In the genomic region with DNA sequence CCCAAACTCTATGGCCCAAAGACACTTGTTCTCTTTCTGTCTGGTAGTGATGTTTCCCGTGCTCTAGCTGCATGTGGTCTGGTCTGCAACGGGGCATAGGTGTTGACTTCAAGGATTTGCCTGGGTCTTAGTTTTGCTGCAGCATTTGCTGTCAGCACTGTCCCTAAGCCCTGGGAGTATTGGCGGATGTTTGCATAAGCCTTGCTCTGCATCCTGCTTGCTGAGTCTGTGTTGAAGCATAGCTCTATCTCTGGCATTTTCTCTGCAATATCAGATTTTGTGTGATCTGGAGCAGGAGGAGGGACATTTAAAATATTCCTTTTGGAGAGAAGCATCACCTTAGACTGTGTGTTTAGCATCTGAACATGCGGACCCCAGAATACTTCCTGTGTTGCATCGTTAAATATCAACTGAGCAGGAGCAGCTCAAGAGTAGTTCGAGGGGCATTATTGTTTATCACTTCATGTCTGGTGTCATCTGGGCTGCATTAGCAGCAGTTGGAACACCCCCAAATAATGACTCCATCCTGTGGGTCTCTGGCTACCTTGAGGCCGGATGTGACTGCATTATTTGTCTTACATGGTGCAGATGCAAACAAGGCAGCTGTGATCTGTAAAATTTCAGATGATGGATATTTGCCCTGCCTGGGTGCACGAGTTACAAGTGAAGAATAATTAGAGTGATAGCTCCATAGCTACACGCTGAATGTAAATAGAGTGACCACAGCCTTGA, we compare ENCODE assay signal across 15 cellular contexts.
DNase-seq lines count a peak whose midpoint lies in the region; ATAC-seq and TF ChIP-seq lines count a peak whose summit lies in the region.
"Had no signal": no experiment of that assay in that cellular context is flagged by ENCODE, and none has a peak within 500 bp of the region (broad histone marks: within the 10 kb centered on the region; RNA-seq: fewer than 3 reads in every experiment).

No MANE protein-coding gene starts in this region.

- H3K4me3 ChIP-seq in DND-41 (ENCODE audit: low read depth in 1 of 2, low read length in 2 of 2) (no peak overlapping the region), GM23338 (no peak overlapping the region), mesenchymal stem cell (ENCODE audit: insufficient read depth in 1 of 2, low read depth in 1 of 2, low read length in 2 of 2) (no peak overlapping the region), PC-9 (no peak overlapping the region)
- H3K4me3 ChIP-seq: thoracic aorta had no signal

- DNase-seq in DND-41 (peak; percentile 39), GM23338 (ENCODE audit: low spot score) (no peak), mesenchymal stem cell (no peak), PC-9 (no peak)
- DNase-seq in activated T-cell treated with anti-CD3 and anti-CD28 coated beads, Interleukin-2, amount 50 U/mL, for 48 hours: no peak
- DNase-seq: activated naive CD4-positive, alpha-beta T cell treated with anti-CD3 and anti-CD28 coated beads, Interleukin-2, amount 50 U/mL, for 16 hours; Caco-2; caudate nucleus; MV-4-11; RPMI8226; T1000 had no signal

- no TSS peak for BruUV-seq in PC-9 (replicated peaks; lab: Mats Ljungman, UMichigan)

- no peak overlapping the region for H3K14ac ChIP-seq in mesenchymal stem cell (ENCODE audit: low read length in 2 of 2)

- H2BK15ac ChIP-seq in mesenchymal stem cell (ENCODE audit: low read depth, poor library complexity, severe bottlenecking): no peak overlapping the region

- no peaks in the 10 kb centered on the region for H3K79me1 ChIP-seq in mesenchymal stem cell (replicated peaks; ENCODE audit: low read length, poor library complexity, severe bottlenecking)

- ATAC-seq in DND-41 (ENCODE audit: insufficient read depth, low read depth) (peak; percentile 41), GM23338 (peak; percentile 41; the same call in 2 of the 3 replicates), GM19324 (IDR thresholded peaks at IDR 0.05; ENCODE audit: low FRiP score, unreplicated experiment) (no peak)

- no peak overlapping the region for H3K23ac ChIP-seq in mesenchymal stem cell (ENCODE audit: low read length in 2 of 2)

- H2BK120ac ChIP-seq in mesenchymal stem cell (ENCODE audit: low read depth, low read length): no peak overlapping the region

- H3K27me3 ChIP-seq in DND-41 (ENCODE audit: insufficient read depth, low read length, poor library complexity): no peaks in the 10 kb centered on the region
- H3K27me3 ChIP-seq in GM23338 (ENCODE audit: insufficient read depth): no peaks in the 10 kb centered on the region
- H3K27me3 ChIP-seq in mesenchymal stem cell (ENCODE audit: control insufficient read depth in 1 of 2, insufficient read depth in 1 of 2, low read length in 2 of 2): no peaks in the 10 kb centered on the region
- no peaks in the 10 kb centered on the region for H3K27me3 ChIP-seq in PC-9 (ENCODE audit: insufficient read depth, low read depth)

- no peaks in the 10 kb centered on the region for H3K9me3 ChIP-seq in DND-41 (ENCODE audit: insufficient read depth, low read length, severe bottlenecking)
- no peaks in the 10 kb centered on the region for H3K9me3 ChIP-seq in mesenchymal stem cell (ENCODE audit: control insufficient read depth, low read length)
- no peaks in the 10 kb centered on the region for H3K9me3 ChIP-seq in PC-9 (ENCODE audit: insufficient read depth, low read depth)
- H3K9me3 ChIP-seq: Caco-2, thoracic aorta had no signal

- H3K4me1 ChIP-seq in DND-41 (ENCODE audit: insufficient read depth, low read length) (peaks cover 41% of the 10 kb centered on the region), GM23338 (ENCODE audit: insufficient read depth) (peaks cover 8% of the 10 kb centered on the region; the same call in 1 of the 2 replicates), mesenchymal stem cell (ENCODE audit: control insufficient read depth, insufficient read depth, low read depth, low read length) (peaks cover 1% of the 10 kb centered on the region), PC-9 (replicated peaks; ENCODE audit: insufficient read depth) (peaks cover 12% of the 10 kb centered on the region)

- no peaks in the 10 kb centered on the region for H3K36me3 ChIP-seq in DND-41 (ENCODE audit: insufficient read depth, low read length)
- H3K36me3 ChIP-seq in GM23338 (ENCODE audit: insufficient read depth): no peaks in the 10 kb centered on the region
- H3K36me3 ChIP-seq in mesenchymal stem cell (ENCODE audit: control insufficient read depth in 1 of 2, insufficient read depth in 2 of 2, low read depth in 1 of 2, low read length in 2 of 2): no peaks in the 10 kb centered on the region
- H3K36me3 ChIP-seq in PC-9 (ENCODE audit: low read depth): no peaks in the 10 kb centered on the region
- H3K36me3 ChIP-seq: thoracic aorta had no signal

- H3K4me1 Mint-ChIP-seq in GM23338: peaks cover 12% of the 10 kb centered on the region; the same call in 2 of the 3 replicates

- H3K9me3 Mint-ChIP-seq in GM23338: no peaks in the 10 kb centered on the region

- no peak for TF ChIP-seq CTCF in DND-41 (IDR thresholded peaks at IDR 0.05; ENCODE audit: borderline replicate concordance, extremely low read depth, low read length, poor library complexity, severe bottlenecking)
- TF ChIP-seq CTCF in GM23338 (conservative IDR thresholded peaks at IDR 0.05; ENCODE audit: low read depth in 2 of 2): no peak
- no peak for TF ChIP-seq CTCF in VCaP (conservative IDR thresholded peaks at IDR 0.05)
- TF ChIP-seq CTCF in PC-9 (conservative IDR thresholded peaks at IDR 0.05): no peak

- H4K91ac ChIP-seq in mesenchymal stem cell (ENCODE audit: low read length): no peak overlapping the region

- WGBS in mesenchymal stem cell: 45% methylated on average over 9 of the region's 9 CpGs

- H3F3A ChIP-seq in GM23338 (replicated peaks; ENCODE audit: low read depth) (no peaks in the 10 kb centered on the region), PC-9 (ENCODE audit: insufficient read depth, low read depth) (peaks cover 4% of the 10 kb centered on the region)

- H3K4me2 ChIP-seq in DND-41 (ENCODE audit: insufficient read depth, low read length) (no peak overlapping the region), GM23338 (no peak overlapping the region), mesenchymal stem cell (ENCODE audit: low read length, poor library complexity, severe bottlenecking) (no peak overlapping the region), PC-9 (no peak overlapping the region)

- peak overlapping the region; percentile 45 for H4K8ac ChIP-seq in mesenchymal stem cell (ENCODE audit: low read length)

- H3K9me2 ChIP-seq in GM23338 (ENCODE audit: insufficient read depth) (no peaks in the 10 kb centered on the region), PC-9 (ENCODE audit: insufficient read depth) (no peaks in the 10 kb centered on the region)

- POLR2A ChIA-PET in PC-9 (lab: Charles Lee; ENCODE audit: unreplicated experiment): no interaction called here

- H3K79me2 ChIP-seq in DND-41 (ENCODE audit: insufficient read depth, low read length): no peaks in the 10 kb centered on the region
- no peaks in the 10 kb centered on the region for H3K79me2 ChIP-seq in GM23338 (replicated peaks; ENCODE audit: insufficient read depth)
- no peaks in the 10 kb centered on the region for H3K79me2 ChIP-seq in PC-9 (ENCODE audit: low read depth)

- H3K27me3 Mint-ChIP-seq in GM23338 (ENCODE audit: insufficient read depth, low read depth, poor library complexity): no peaks in the 10 kb centered on the region

- H2BK5ac ChIP-seq in mesenchymal stem cell (ENCODE audit: low read depth, low read length, poor library complexity, severe bottlenecking): no peak overlapping the region

- intact Hi-C loops in PC-9 (cut with micrococcal nuclease; ENCODE audit: unreplicated experiment): no loop called here

- no peaks in the 10 kb centered on the region for H3K36me3 Mint-ChIP-seq in GM23338 (ENCODE audit: low read depth)

- no peak overlapping the region for H3K4ac ChIP-seq in mesenchymal stem cell (ENCODE audit: low read depth in 1 of 2, low read length in 2 of 2)

- no peaks in the 10 kb centered on the region for H4K20me1 ChIP-seq in DND-41 (ENCODE audit: insufficient read depth, low read length)
- H4K20me1 ChIP-seq in GM23338 (replicated peaks; ENCODE audit: insufficient read depth): no peaks in the 10 kb centered on the region
- no peaks in the 10 kb centered on the region for H4K20me1 ChIP-seq in PC-9 (ENCODE audit: insufficient read depth)

- H3K27ac Mint-ChIP-seq in GM23338: no peak overlapping the region

- peak overlapping the region in 1 of 2 experiments; percentile 68 for H2BK12ac ChIP-seq in mesenchymal stem cell (ENCODE audit: low read length in 2 of 2)

- H3K9ac ChIP-seq in DND-41 (ENCODE audit: low read depth, low read length): 0 out of 2 replicates have a peak overlapping the region, but pooled peaks have one; percentile 2
- no peak overlapping the region for H3K9ac ChIP-seq in mesenchymal stem cell (ENCODE audit: low read length)

- peak overlapping the region; percentile 49 for H3K27ac ChIP-seq in DND-41 (ENCODE audit: low read length)
- no peak overlapping the region for H3K27ac ChIP-seq in GM23338 (ENCODE audit: low read depth)
- peak overlapping the region; percentile 54 for H3K27ac ChIP-seq in VCaP
- no peak overlapping the region for H3K27ac ChIP-seq in mesenchymal stem cell (ENCODE audit: low read length, poor library complexity, severe bottlenecking)
- H3K27ac ChIP-seq in PC-9: no peak overlapping the region
- H3K27ac ChIP-seq: epithelial cell of prostate, thoracic aorta had no signal

- no peak overlapping the region for H2AK5ac ChIP-seq in mesenchymal stem cell (ENCODE audit: low read length, severe bottlenecking)

- no peak overlapping the region for H3K4me3 Mint-ChIP-seq in GM23338

- H3K18ac ChIP-seq in mesenchymal stem cell (ENCODE audit: low read depth in 1 of 2, low read length in 2 of 2): no peak overlapping the region

- H2AFZ ChIP-seq in DND-41 (ENCODE audit: low read depth, low read length): peak overlapping the region; percentile 17; the same call in 1 of the 2 replicates
- H2AFZ ChIP-seq in GM23338: no peak overlapping the region
- no peak overlapping the region for H2AFZ ChIP-seq in mesenchymal stem cell (ENCODE audit: low read depth, low read length)
- no peak overlapping the region for H2AFZ ChIP-seq in PC-9

- CTCF ChIA-PET in PC-9 (lab: Charles Lee): interaction anchor here (0.6 kb wide), 1 partner anchor 82 kb away, joined by 3 read pairs; no protein-coding TSS in a partner anchor

TF ChIP-seq in GM23338, 12 proteins besides CTCF, POLR2A, EP300 and RAD21 (continues in another document):
- TF ChIP-seq ZNF114 (CRISPR knock-in tag; IDR thresholded peaks at IDR 0.05): no peak

Comparison
In these comparisons a context has a peak if more than half of its experiments do, and no peak if none do; other contexts are left out.
1. H3K27ac ChIP-seq: peak in DND-41 (single experiment) and VCaP (single experiment); none in GM23338 (single experiment), mesenchymal stem cell (single experiment) and PC-9 (single experiment).